In the genomic region with DNA sequence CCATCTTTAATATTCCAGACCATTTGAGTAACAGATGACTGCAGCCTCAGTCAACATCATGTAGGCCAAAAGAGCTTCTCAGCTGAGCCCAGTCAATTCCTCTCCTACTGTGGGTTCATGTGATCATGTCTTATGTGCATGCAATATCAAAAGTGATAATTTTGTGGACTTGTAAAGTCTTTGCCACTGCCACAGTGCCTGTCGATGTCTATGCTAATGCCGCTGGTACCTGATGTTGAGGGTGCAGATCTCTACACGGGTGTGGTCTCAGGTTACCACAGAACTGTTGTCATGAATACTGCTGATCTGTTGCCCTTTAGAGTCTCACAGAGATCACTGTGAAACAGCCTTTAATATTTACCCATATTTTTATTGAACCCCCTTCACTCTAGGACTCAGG, we compare ENCODE assay signal across 21 cellular contexts. TPM values are rescaled to one million over a fixed set of nuclear protein-coding genes. Genes with fewer than 3 reads are reported as not detected.
DNase-seq lines count a peak whose midpoint lies in the region; ATAC-seq, FAIRE-seq and TF ChIP-seq lines count a peak whose summit lies in the region.
"Had no signal": no experiment of that assay in that cellular context is flagged by ENCODE, and none has a peak within 500 bp of the region (broad histone marks: within the 10 kb centered on the region; RNA-seq: fewer than 3 reads in every experiment).

No MANE protein-coding gene starts in this region.

- dilution Hi-C loops in IMR-90 (cut with HindIII; ENCODE audit: low sequenced_read_pairs, unreplicated experiment) (no loop called here), mammary epithelial cell (cut with HindIII; ENCODE audit: low sequenced_read_pairs) (no loop called here), keratinocyte (cut with MboI; ENCODE audit: extremely low pct_ligation_motif_present, low sequenced_read_pairs) (no loop called here)

- H4K20me1 ChIP-seq in IMR-90 (ENCODE audit: insufficient read depth, low read length) (no peaks in the 10 kb centered on the region), mammary epithelial cell (ENCODE audit: insufficient read depth, low read length) (no peaks in the 10 kb centered on the region), keratinocyte (ENCODE audit: control insufficient read depth, extremely low read depth, insufficient read depth, low read length) (no peaks in the 10 kb centered on the region)

- no peak overlapping the region for H4K8ac ChIP-seq in IMR-90 (ENCODE audit: low read depth in 2 of 2, low read length in 2 of 2)

- TF ChIP-seq CTCF in IMR-90 (conservative IDR thresholded peaks at IDR 0.05; ENCODE audit: low read depth, low read length) (no peak), mammary epithelial cell (conservative IDR thresholded peaks at IDR 0.05 in 1 of 2, IDR thresholded peaks at IDR 0.05 in 1 of 2; ENCODE audit: extremely low read depth in 1 of 2, insufficient read depth in 1 of 2, low read depth in 1 of 2, low read length in 2 of 2) (no peak), keratinocyte (optimal IDR thresholded peaks at IDR 0.05 in 1 of 3, IDR thresholded peaks at IDR 0.05 in 1 of 3, conservative IDR thresholded peaks at IDR 0.05 in 1 of 3; ENCODE audit: extremely low read depth in 1 of 3, insufficient read depth in 2 of 3, low read length in 3 of 3) (no peak), GM20000 (IDR thresholded peaks at IDR 0.05; ENCODE audit: extremely low read depth, missing control alignments) (no peak)

- H3K9me1 ChIP-seq in IMR-90 (ENCODE audit: insufficient read depth, low read length) (no peaks in the 10 kb centered on the region), keratinocyte (ENCODE audit: control insufficient read depth, extremely low read depth, insufficient read depth, low read length) (no peaks in the 10 kb centered on the region)

- no peaks in the 10 kb centered on the region for H3K79me1 ChIP-seq in IMR-90 (ENCODE audit: low read depth in 1 of 2, low read length in 2 of 2)

- in situ Hi-C loops in IMR-90 (cut with MboI; ENCODE audit: low sequenced_read_pairs) (loop anchor here (5.0 kb wide), 2 partner anchors 149 to 384 kb away; no protein-coding TSS in a partner anchor), mammary epithelial cell (cut with MboI; ENCODE audit: low sequenced_read_pairs in 2 of 2) (loop anchor here (5.0 to 25.0 kb wide), 3 partner anchors 94 to 384 kb away; a partner anchor contains a TSS)

- no peak overlapping the region for H3K56ac ChIP-seq in IMR-90 (ENCODE audit: extremely low read depth, insufficient read depth, low read length)

- H3K27me3 Mint-ChIP-seq in activated CD8-positive, alpha-beta memory T cell treated with anti-CD3 and anti-CD28 coated beads, Interleukin-2, amount 10 ng/mL, durations not matched to agents 7 days and 5 days = peaks cover 10% of the 10 kb centered on the region

- no peaks in the 10 kb centered on the region for H3K36me3 Mint-ChIP-seq in activated CD8-positive, alpha-beta memory T cell treated with anti-CD3 and anti-CD28 coated beads, Interleukin-2, amount 10 ng/mL, durations not matched to agents 7 days and 5 days
- H3K36me3 Mint-ChIP-seq: CD14-positive monocyte; CD8-positive, alpha-beta T cell had no signal

- no peak overlapping the region for H3K27ac Mint-ChIP-seq in activated CD8-positive, alpha-beta memory T cell treated with anti-CD3 and anti-CD28 coated beads, Interleukin-2, amount 10 ng/mL, durations not matched to agents 7 days and 5 days
- H3K27ac Mint-ChIP-seq: CD8-positive, alpha-beta T cell; HFFc6 had no signal

- H4K91ac ChIP-seq in IMR-90 (ENCODE audit: insufficient read depth, low read depth, low read length) = no peak overlapping the region

- TF ChIP-seq POLR2A in IMR-90 (IDR thresholded peaks at IDR 0.05; ENCODE audit: low read depth, low read length) = no peak

- peak; percentile 61 for FAIRE-seq in keratinocyte (lab: Jason Lieb, UNC)
- FAIRE-seq: GM12892 had no signal

- no peak overlapping the region for H2BK20ac ChIP-seq in IMR-90 (ENCODE audit: low read depth, low read length)

- no TSS peak for BruUV-seq in IMR-90 (replicated peaks; lab: Mats Ljungman, UMichigan)
- no TSS peak for BruUV-seq in mammary epithelial cell (replicated peaks; lab: Mats Ljungman, UMichigan)

- no peaks in the 10 kb centered on the region for H3K36me3 ChIP-seq in IMR-90 (ENCODE audit: control insufficient read depth, insufficient read depth, low read length)
- H3K36me3 ChIP-seq in mammary epithelial cell (ENCODE audit: insufficient read depth, low read length) = no peaks in the 10 kb centered on the region
- H3K36me3 ChIP-seq in keratinocyte (ENCODE audit: control insufficient read depth in 2 of 2, extremely low read depth in 1 of 2, insufficient read depth in 2 of 2, low read length in 2 of 2) = no peaks in the 10 kb centered on the region

- CTCF ChIA-PET in activated CD8-positive, alpha-beta memory T cell treated with anti-CD3 and anti-CD28 coated beads, Interleukin-2, amount 10 ng/mL, durations not matched to agents 7 days and 5 days (lab: Charles Lee) = interaction anchor here (0.8 to 7.8 kb wide), 6 partner anchors 9 to 380 kb away, joined by 3 to 157 read pairs (median 7); a partner anchor contains a TSS
- CTCF ChIA-PET in IMR-90 (lab: Yijun Ruan, JAX) (interaction anchor here (0.9 kb wide), 1 partner anchor 247 kb away, joined by 3 read pairs; no protein-coding TSS in a partner anchor), mammary epithelial cell (lab: Charles Lee; ENCODE audit: low non-redundant PET) (no interaction called here)

- no peaks in the 10 kb centered on the region for H3K9me3 Mint-ChIP-seq in activated CD8-positive, alpha-beta memory T cell treated with anti-CD3 and anti-CD28 coated beads, Interleukin-2, amount 10 ng/mL, durations not matched to agents 7 days and 5 days (ENCODE audit: low read depth)
- H3K9me3 Mint-ChIP-seq: CD14-positive monocyte; CD8-positive, alpha-beta T cell; HFFc6 had no signal

- H3K9me3 ChIP-seq in IMR-90 (ENCODE audit: control insufficient read depth, insufficient read depth, low read length) (no peaks in the 10 kb centered on the region), mammary epithelial cell (replicated peaks; ENCODE audit: insufficient read depth, low read length) (no peaks in the 10 kb centered on the region), keratinocyte (ENCODE audit: control insufficient read depth, low read depth, low read length) (no peaks in the 10 kb centered on the region)
- H3K9me3 ChIP-seq: Caco-2 had no signal

- H3K23ac ChIP-seq in IMR-90 (ENCODE audit: low read depth, low read length) = no peak overlapping the region

- H2AK5ac ChIP-seq in IMR-90 (ENCODE audit: low read depth, low read length) = no peak overlapping the region

- no peak overlapping the region for H2BK15ac ChIP-seq in IMR-90 (ENCODE audit: low read depth, low read length)

- H4K5ac ChIP-seq in IMR-90 (ENCODE audit: low read depth, low read length) = no peak overlapping the region

- H3K4me3 ChIP-seq in IMR-90 (ENCODE audit: insufficient read depth, low read depth, low read length) (no peak overlapping the region), mammary epithelial cell (replicated peaks in 1 of 3; ENCODE audit: insufficient read depth in 1 of 3, low read depth in 2 of 3, low read length in 3 of 3) (no peak overlapping the region), keratinocyte (ENCODE audit: control insufficient read depth in 2 of 3, extremely low read depth in 1 of 3, insufficient read depth in 2 of 3, low read depth in 1 of 3, low read length in 3 of 3) (no peak overlapping the region)

- H2BK5ac ChIP-seq in IMR-90 (ENCODE audit: low read depth, low read length, poor library complexity, severe bottlenecking) = no peak overlapping the region

- H3K4me2 ChIP-seq in IMR-90 (ENCODE audit: low read depth, low read length) (no peak overlapping the region), mammary epithelial cell (ENCODE audit: insufficient read depth, low read depth, low read length) (no peak overlapping the region), keratinocyte (ENCODE audit: control insufficient read depth, extremely low read depth, insufficient read depth, low read depth, low read length) (no peak overlapping the region)

- H3K4me3 Mint-ChIP-seq in activated CD8-positive, alpha-beta memory T cell treated with anti-CD3 and anti-CD28 coated beads, Interleukin-2, amount 10 ng/mL, durations not matched to agents 7 days and 5 days = no peak overlapping the region
- H3K4me3 Mint-ChIP-seq: CD14-positive monocyte; CD8-positive, alpha-beta T cell; HFFc6 had no signal

- H2AFZ ChIP-seq in IMR-90 (replicated peaks; ENCODE audit: low read length, poor library complexity) (peak overlapping the region; percentile 28), mammary epithelial cell (ENCODE audit: low read depth, low read length) (peak overlapping the region; percentile 82), keratinocyte (ENCODE audit: control insufficient read depth, low read length) (no peak overlapping the region)

- H3K27ac ChIP-seq in IMR-90 (ENCODE audit: insufficient read depth, low read length) (no peak overlapping the region), mammary epithelial cell (ENCODE audit: insufficient read depth, low read depth, low read length) (peak overlapping the region; percentile 50), keratinocyte (ENCODE audit: control insufficient read depth, insufficient read depth, low read length) (no peak overlapping the region)
- H3K27ac ChIP-seq: 22Rv1 had no signal

- POLR2A ChIA-PET in IMR-90 (lab: Charles Lee; ENCODE audit: unreplicated experiment) = no interaction called here

- H3K79me2 ChIP-seq in mammary epithelial cell (ENCODE audit: insufficient read depth, low read length) = no peaks in the 10 kb centered on the region
- no peaks in the 10 kb centered on the region for H3K79me2 ChIP-seq in keratinocyte (ENCODE audit: control insufficient read depth, insufficient read depth, low read length)

- H3K18ac ChIP-seq in IMR-90 (ENCODE audit: low read depth, low read length) = no peak overlapping the region

- ATAC-seq in activated CD8-positive, alpha-beta memory T cell treated with anti-CD3 and anti-CD28 coated beads, Interleukin-2, amount 10 ng/mL, durations not matched to agents 7 days and 5 days = peak; percentile 16
- ATAC-seq in IMR-90 (ENCODE audit: low read depth) (no peak), GM18870 (IDR thresholded peaks at IDR 0.05; ENCODE audit: unreplicated experiment) (no peak)
- ATAC-seq: CD8-positive, alpha-beta T cell had no signal

- intact Hi-C loops in IMR-90 (cut with micrococcal nuclease) = loop anchor here (5.0 kb wide), 1 partner anchor 66 kb away; no protein-coding TSS in a partner anchor
- intact Hi-C loops in mammary epithelial cell (cut with micrococcal nuclease) = loop anchor here (5.0 kb wide), 2 partner anchors 214 to 356 kb away; no protein-coding TSS in a partner anchor

- H3K9ac ChIP-seq in IMR-90 (ENCODE audit: low read depth, low read length) = no peak overlapping the region
- no peak overlapping the region for H3K9ac ChIP-seq in mammary epithelial cell (ENCODE audit: insufficient read depth, low read length)
- no peak overlapping the region for H3K9ac ChIP-seq in keratinocyte (ENCODE audit: control insufficient read depth, extremely low read depth, insufficient read depth, low read length)

- peaks cover 36% of the 10 kb centered on the region for H3K4me1 Mint-ChIP-seq in activated CD8-positive, alpha-beta memory T cell treated with anti-CD3 and anti-CD28 coated beads, Interleukin-2, amount 10 ng/mL, durations not matched to agents 7 days and 5 days

- H2BK120ac ChIP-seq in IMR-90 (ENCODE audit: low read depth, low read length) = no peak overlapping the region

- no peak for TF ChIP-seq RAD21 in IMR-90 (IDR thresholded peaks at IDR 0.05; ENCODE audit: low read length)

- H3K4me1 ChIP-seq in IMR-90 (ENCODE audit: control insufficient read depth, insufficient read depth, low read length) (no peaks in the 10 kb centered on the region), mammary epithelial cell (ENCODE audit: insufficient read depth, low read length) (peaks cover 23% of the 10 kb centered on the region), keratinocyte (ENCODE audit: control insufficient read depth, extremely low read depth, insufficient read depth, low read length) (peaks cover 18% of the 10 kb centered on the region)

- no peaks in the 10 kb centered on the region for H3K27me3 ChIP-seq in IMR-90 (ENCODE audit: control insufficient read depth, insufficient read depth, low read length)
- no peaks in the 10 kb centered on the region for H3K27me3 ChIP-seq in mammary epithelial cell (ENCODE audit: insufficient read depth, low read length)
- H3K27me3 ChIP-seq in keratinocyte (ENCODE audit: control insufficient read depth, extremely low read depth, insufficient read depth, low read length) = no peaks in the 10 kb centered on the region

- no peak overlapping the region for H2AK9ac ChIP-seq in IMR-90 (replicated peaks; ENCODE audit: low read depth, low read length, poor library complexity)

- DNase-seq in activated CD8-positive, alpha-beta memory T cell treated with anti-CD3 and anti-CD28 coated beads, Interleukin-2, amount 10 ng/mL, durations not matched to agents 7 days and 5 days = no peak
- no peak for DNase-seq in activated CD8-positive, alpha-beta memory T cell treated with anti-CD3 and anti-CD28 coated beads for 24 hours
- DNase-seq in IMR-90 (no peak), mammary epithelial cell (no peak), keratinocyte (ENCODE audit: low read depth, low spot score) (no peak), GM20000 (ENCODE audit: low spot score) (no peak), NCI-H1694 (lab: John Stamatoyannopoulos, UW) (no peak)
- DNase-seq: Caco-2; CD8-positive, alpha-beta T cell; DND-41; GDM1; HCEC 1CT; HFFc6 had no signal

- H3K4ac ChIP-seq in IMR-90 (ENCODE audit: low read depth, low read length) = no peak overlapping the region

- H3K14ac ChIP-seq in IMR-90 (replicated peaks; ENCODE audit: low read depth, low read length) = no peak overlapping the region

- WGBS in IMR-90 (ENCODE audit: extremely low coverage in 2 of 2, insufficient read length in 1 of 2), 2 experiments = 92% methylated on average over 2 of the region's 3 CpGs; no CpG with 5 or more reads in 1 of the 2 experiments
- 98% methylated on average over 3 of the region's 3 CpGs for WGBS in mammary epithelial cell (ENCODE audit: low coverage, missing lambda C conversion rate)

RNA-seq across cellular contexts. Expression of a gene that starts 11.3 kb away (rescaled TPM):
- not detected for total RNA-seq in activated CD8-positive, alpha-beta memory T cell treated with anti-CD3 and anti-CD28 coated beads, Interleukin-2, amount 10 ng/mL, durations not matched to agents 7 days and 5 days
- total RNA-seq in IMR-90 (2012; rRNA removed) (not detected in 2 replicates), mammary epithelial cell (not detected)
- polyA plus RNA-seq in IMR-90 (2012; rRNA removed) (not detected in 2 replicates), mammary epithelial cell (not detected), keratinocyte (not detected in 3 replicates)
- not detected in 2 replicates for polyA plus RNA-seq in IMR-90 (2012; cell fraction: cytosol; rRNA removed)
- not detected in 2 replicates for polyA plus RNA-seq in IMR-90 (2012; cell fraction: nucleus; rRNA removed; ENCODE audit: low replicate concordance)
- polyA minus RNA-seq in mammary epithelial cell (not detected), keratinocyte (not detected in 3 replicates)
- polyA plus RNA-seq in keratinocyte (2011; ENCODE audit: low read depth) = not detected
- not detected in 2 replicates for polyA plus RNA-seq in keratinocyte (2011; cell fraction: cytosol; rRNA removed)
- polyA plus RNA-seq in keratinocyte (2011; cell fraction: nucleus; rRNA removed) = not detected in 2 replicates
- not detected in 2 replicates for polyA plus RNA-seq in keratinocyte (2012; ENCODE audit: low replicate concordance)
- not detected for polyA minus RNA-seq in keratinocyte (2011; cell fraction: cytosol; rRNA and poly(A)+ RNA removed)
- polyA minus RNA-seq in keratinocyte (2011; cell fraction: nucleus; rRNA and poly(A)+ RNA removed) = not detected in 2 replicates
- total RNA-seq: A673; Caco-2; CD8-positive, alpha-beta T cell; H4; HFFc6; HT1080 had no signal
- polyA plus RNA-seq: BJ, CD14-positive monocyte had no signal

RNA-seq across cellular contexts. Expression of a gene that starts 20.2 kb away (rescaled TPM):
- total RNA-seq in activated CD8-positive, alpha-beta memory T cell treated with anti-CD3 and anti-CD28 coated beads, Interleukin-2, amount 10 ng/mL, durations not matched to agents 7 days and 5 days = 1 to 10 TPM in 1 of 2 experiments, under 1 TPM in 1; 0.53 to 2.2 TPM
- total RNA-seq in IMR-90 (2012; rRNA removed) (not detected in 2 replicates), mammary epithelial cell (not detected)
- polyA plus RNA-seq in IMR-90 (2012; rRNA removed) (not detected in 2 replicates), mammary epithelial cell (not detected), keratinocyte (0.03 TPM in 1 of 3 replicates, not detected in the others)
- not detected in 2 replicates for polyA plus RNA-seq in IMR-90 (2012; cell fraction: cytosol; rRNA removed)
- polyA plus RNA-seq in IMR-90 (2012; cell fraction: nucleus; rRNA removed; ENCODE audit: low replicate concordance) = not detected in 2 replicates
- polyA minus RNA-seq in mammary epithelial cell (not detected), keratinocyte (0.10 TPM in 1 of 3 replicates, not detected in the others)
- not detected for polyA plus RNA-seq in keratinocyte (2011; ENCODE audit: low read depth)
- 0.05 TPM in 1 of 2 replicates, not detected in the other for polyA plus RNA-seq in keratinocyte (2011; cell fraction: cytosol; rRNA removed)
- 0.04 and 0.09 TPM in 2 replicates for polyA plus RNA-seq in keratinocyte (2011; cell fraction: nucleus; rRNA removed)
- polyA plus RNA-seq in keratinocyte (2012; ENCODE audit: low replicate concordance) = not detected in 2 replicates
- not detected for polyA minus RNA-seq in keratinocyte (2011; cell fraction: cytosol; rRNA and poly(A)+ RNA removed)
- polyA minus RNA-seq in keratinocyte (2011; cell fraction: nucleus; rRNA and poly(A)+ RNA removed) = not detected in 2 replicates
- total RNA-seq: A673, Caco-2, H4, HFFc6 had no signal
- polyA plus RNA-seq: BJ, CD14-positive monocyte had no signal
